In the genomic region with DNA sequence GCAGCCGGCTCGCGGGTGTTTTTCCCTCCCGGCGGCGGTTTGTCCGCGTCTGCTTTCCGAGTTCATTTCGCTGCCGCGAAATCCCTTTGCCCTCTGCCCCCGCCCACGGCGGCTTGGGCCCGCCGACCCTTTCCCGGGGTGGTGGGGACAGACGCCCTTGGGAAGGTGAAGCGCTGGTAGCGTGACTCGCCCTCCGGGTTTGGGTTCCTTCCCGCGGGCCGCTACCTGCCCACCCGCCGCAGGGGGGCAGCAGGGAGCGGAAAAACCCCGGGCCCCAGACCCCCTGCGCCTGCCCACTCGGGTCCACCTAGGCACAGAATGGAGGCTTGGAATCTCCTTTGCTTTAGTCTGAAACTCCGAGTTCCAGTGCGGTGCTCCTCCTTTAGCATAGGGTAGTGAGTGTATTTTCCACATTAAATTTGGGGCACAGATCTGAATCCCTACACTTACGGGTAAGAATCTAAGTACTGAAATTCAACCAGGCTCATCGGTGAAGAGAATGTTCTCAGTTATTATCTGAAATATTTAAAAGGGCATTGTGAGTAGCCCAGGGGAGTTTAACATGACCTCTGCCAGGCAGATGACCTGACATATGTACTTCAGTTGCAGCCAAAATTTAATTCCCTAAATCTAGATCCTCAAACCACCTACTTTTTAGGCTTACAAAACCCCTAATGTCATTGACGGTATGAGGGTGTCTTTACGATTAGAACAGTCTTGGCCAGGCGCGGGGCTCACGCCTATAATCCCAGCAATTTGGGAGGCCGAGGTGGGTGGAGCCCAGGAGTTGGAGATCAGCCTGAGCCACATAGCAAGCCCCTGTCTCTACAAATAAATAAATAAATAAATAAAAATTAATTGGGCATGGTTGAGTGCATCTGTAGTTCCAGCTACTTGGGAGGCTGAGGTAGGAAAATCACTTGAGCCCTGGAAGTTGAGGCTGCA, we compare ENCODE assay signal across 8 cellular contexts. TPM values are rescaled to one million over a fixed set of nuclear protein-coding genes. Genes with fewer than 3 reads are reported as not detected.
A peak's percentile ranks its signal among the peaks of the same experiment; 100 is the strongest.
DNase-seq lines count a peak whose midpoint lies in the region; ATAC-seq and TF ChIP-seq lines count a peak whose summit lies in the region.

No MANE protein-coding gene starts in this region.

- peak; percentile 51 for ATAC-seq in HG02759 (IDR thresholded peaks at IDR 0.05; ENCODE audit: unreplicated experiment)
- peak; percentile 59 for ATAC-seq in left lung

- H3K27ac ChIP-seq in left lung, result peak overlapping the region; percentile 88 to 95

- intact Hi-C loops in left lung (cut with DNase I), result no loop called here

- H3K4me3 ChIP-seq in WI38 (ENCODE audit: low read depth, low read length) (peak overlapping the region; percentile 86), left lung (peak overlapping the region; percentile 84 to 97)

- DNase-seq in DMS 273 (lab: John Stamatoyannopoulos, UW; ENCODE audit: unreplicated experiment), result peak; percentile 85
- no peak for DNase-seq in DMS 273 treated with DMSO at 0.1 percent for 48 hours (lab: John Stamatoyannopoulos, UW)
- DNase-seq in NCI-H1105 treated with DMSO at 0.1 percent for 48 hours (lab: John Stamatoyannopoulos, UW), result peak; percentile 19
- peak; percentile 54 for DNase-seq in central memory CD4-positive, alpha-beta T cell
- DNase-seq in left lung, result peak; percentile 62 to 89
- peak; percentile 74 for DNase-seq in stimulated activated CD4-positive, alpha-beta T cell treated with anti-CD3 and anti-CD28 coated beads, Interleukin-4, amount 100 ng/mL, for 24 hours

- TF ChIP-seq CTCF in WI38 (IDR thresholded peaks at IDR 0.05; ENCODE audit: low read depth, low read length) (peak; percentile 75), left lung (IDR thresholded peaks at IDR 0.05) (peak; percentile 73 to 77)

- no peaks in the 10 kb centered on the region for H3K27me3 ChIP-seq in left lung

- peaks cover 0 to 49% of the 10 kb centered on the region in 2 donors for H3K36me3 ChIP-seq in left lung

- H3K9me3 ChIP-seq in left lung, result no peaks in the 10 kb centered on the region

- H3K4me1 ChIP-seq in left lung, result peaks cover 0 to 28% of the 10 kb centered on the region in 2 donors

RNA-seq across cellular contexts. Expression of a gene that starts 1.0 kb away (rescaled TPM):
- 100 to 1,000 TPM; 451 to 546 TPM for total RNA-seq in left lung

RNA-seq across cellular contexts. Expression of a gene that starts 13.9 kb away (rescaled TPM):
- total RNA-seq in left lung, result 100 to 1,000 TPM in 1 of 2 donors, 10 to 100 TPM in 1; 66.8 to 131 TPM

RNA-seq across cellular contexts. Expression of a gene that starts 46.6 kb away (rescaled TPM):
- total RNA-seq in left lung, result 100 to 1,000 TPM; 105 to 116 TPM
